ENCODE assay signal across 1 cellular context in the genomic region with DNA sequence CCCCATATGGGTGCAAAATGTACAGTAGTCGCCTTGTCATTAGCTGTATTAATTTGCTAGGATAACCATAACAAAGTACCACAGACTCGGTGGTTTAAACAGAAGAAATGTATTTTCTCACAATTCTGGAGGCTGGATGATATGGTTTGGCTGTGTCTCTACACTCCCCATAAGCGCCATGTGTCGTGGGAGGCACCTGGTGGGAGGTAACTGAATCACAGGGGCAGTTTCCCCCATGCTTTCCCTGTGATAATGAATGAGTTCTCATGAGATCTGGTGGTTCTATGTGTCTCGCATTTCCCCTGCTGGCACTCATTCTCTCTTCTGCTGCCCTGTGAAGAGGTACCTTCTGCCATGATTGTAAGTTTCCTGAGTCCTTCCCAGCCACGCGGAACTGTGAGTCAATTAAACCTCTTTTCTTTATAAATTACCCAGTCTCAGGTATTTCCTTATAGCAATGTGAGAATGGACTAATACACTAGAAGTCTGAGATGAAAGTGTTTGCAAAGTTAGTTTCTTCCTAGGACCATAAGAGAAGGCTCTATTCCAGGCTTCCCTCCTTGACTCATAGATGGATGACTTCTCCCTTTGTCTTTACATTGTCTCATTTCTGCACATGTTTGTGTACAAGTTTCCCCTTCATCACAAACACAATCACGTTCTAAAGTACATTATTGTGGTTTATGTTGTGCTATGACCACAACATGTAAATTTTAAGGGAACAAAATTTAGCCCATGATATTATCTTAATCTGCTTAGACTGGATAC.
TF ChIP-seq lines count a peak whose summit lies in the region.

No MANE protein-coding gene starts in this region.

TF ChIP-seq in WTC11, 78 proteins besides CTCF, POLR2A, EP300 and RAD21 (continued from another document):
- TF ChIP-seq, protein P1, sequence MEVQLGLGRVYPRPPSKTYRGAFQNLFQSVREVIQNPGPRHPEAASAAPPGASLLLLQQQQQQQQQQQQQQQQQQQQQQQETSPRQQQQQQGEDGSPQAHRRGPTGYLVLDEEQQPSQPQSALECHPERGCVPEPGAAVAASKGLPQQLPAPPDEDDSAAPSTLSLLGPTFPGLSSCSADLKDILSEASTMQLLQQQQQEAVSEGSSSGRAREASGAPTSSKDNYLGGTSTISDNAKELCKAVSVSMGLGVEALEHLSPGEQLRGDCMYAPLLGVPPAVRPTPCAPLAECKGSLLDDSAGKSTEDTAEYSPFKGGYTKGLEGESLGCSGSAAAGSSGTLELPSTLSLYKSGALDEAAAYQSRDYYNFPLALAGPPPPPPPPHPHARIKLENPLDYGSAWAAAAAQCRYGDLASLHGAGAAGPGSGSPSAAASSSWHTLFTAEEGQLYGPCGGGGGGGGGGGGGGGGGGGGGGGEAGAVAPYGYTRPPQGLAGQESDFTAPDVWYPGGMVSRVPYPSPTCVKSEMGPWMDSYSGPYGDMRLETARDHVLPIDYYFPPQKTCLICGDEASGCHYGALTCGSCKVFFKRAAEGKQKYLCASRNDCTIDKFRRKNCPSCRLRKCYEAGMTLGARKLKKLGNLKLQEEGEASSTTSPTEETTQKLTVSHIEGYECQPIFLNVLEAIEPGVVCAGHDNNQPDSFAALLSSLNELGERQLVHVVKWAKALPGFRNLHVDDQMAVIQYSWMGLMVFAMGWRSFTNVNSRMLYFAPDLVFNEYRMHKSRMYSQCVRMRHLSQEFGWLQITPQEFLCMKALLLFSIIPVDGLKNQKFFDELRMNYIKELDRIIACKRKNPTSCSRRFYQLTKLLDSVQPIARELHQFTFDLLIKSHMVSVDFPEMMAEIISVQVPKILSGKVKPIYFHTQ (CRISPR knock-in tag; IDR thresholded peaks at IDR 0.05) = no peak
- TF ChIP-seq ZNF396 (CRISPR knock-in tag; IDR thresholded peaks at IDR 0.05; ENCODE audit: borderline replicate concordance) (no peak), ZNF219 (CRISPR knock-in tag; IDR thresholded peaks at IDR 0.05; ENCODE audit: borderline replicate concordance) (no peak), ZNF416 (CRISPR knock-in tag; IDR thresholded peaks at IDR 0.05) (no peak), ZNF671 (CRISPR knock-in tag; IDR thresholded peaks at IDR 0.05) (no peak)
